In the genomic region with DNA sequence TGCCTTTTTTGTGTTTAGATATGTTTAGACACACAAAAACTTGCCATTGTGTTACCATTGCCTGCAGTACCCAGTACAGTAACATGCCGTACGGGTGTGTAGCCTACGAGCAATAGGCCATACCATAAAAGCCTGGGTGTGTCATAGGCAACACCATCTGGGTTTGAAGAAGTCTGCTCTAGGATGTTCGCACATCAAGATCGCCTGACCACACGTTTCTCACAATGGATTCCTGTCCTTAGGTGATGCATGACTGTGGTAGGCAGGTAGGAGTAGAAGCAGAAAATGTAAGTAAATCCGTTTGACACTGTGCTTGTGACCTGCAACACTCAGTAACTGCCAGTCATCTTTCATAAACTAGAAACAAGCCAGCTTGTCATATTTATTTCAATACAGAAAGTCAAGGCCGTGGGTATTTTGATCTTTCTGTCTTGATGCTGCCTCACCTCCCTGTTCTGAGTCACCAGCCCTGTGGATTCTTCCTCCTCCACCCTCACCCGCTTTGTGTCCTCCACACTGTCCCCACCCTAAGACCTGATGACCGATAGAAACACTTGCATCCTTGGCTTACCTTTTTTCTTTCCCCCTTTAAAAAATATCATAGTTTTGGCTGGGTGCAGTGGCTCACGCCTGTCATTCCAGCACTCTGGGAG, we compare ENCODE assay signal across 8 cellular contexts. TPM values are rescaled to one million over a fixed set of nuclear protein-coding genes. Genes with fewer than 3 reads are reported as not detected.
DNase-seq lines count a peak whose midpoint lies in the region; ATAC-seq lines count a peak whose summit lies in the region.
"Not testable (repeated sequence)": the region's sequence is repeated elsewhere in the genome, so short reads cannot be mapped to it uniquely, and the experiment has no call there.

No MANE protein-coding gene starts in this region.

- H3K4me1 ChIP-seq in effector memory CD4-positive, alpha-beta T cell (ENCODE audit: control insufficient read depth, insufficient read depth, low read length, poor library complexity, severe bottlenecking) = not testable (repeated sequence)

- DNase-seq in activated T-cell treated with anti-CD3 and anti-CD28 coated beads, Interleukin-2, amount 50 U/mL, for 48 hours = peak; percentile 69 to 75
- DNase-seq in effector memory CD4-positive, alpha-beta T cell = peak in 2 of 3 donors; percentile 3 to 19
- peak; percentile 42 for DNase-seq in renal cortical epithelial cell (ENCODE audit: low read depth)
- peak; percentile 50 for DNase-seq in stimulated activated naive CD8-positive, alpha-beta T cell treated with anti-CD3 and anti-CD28 coated beads, Interleukin-15, Interleukin-2, amounts not matched to agents 100 U/mL and 50 U/mL, for 24 hours

- peaks cover 55% of the 10 kb centered on the region for H3K4me1 Mint-ChIP-seq in T-helper 1 cell treated with Interleukin-12 subunit alpha and Interleukin-12 subunit beta and Interleukin-4 antibody, amounts not matched to agents 30 μg/mL and 1 μg/mL, for 36 hours (ENCODE audit: low read depth)

- H3K4me3 ChIP-seq in effector memory CD4-positive, alpha-beta T cell (ENCODE audit: insufficient read depth, low read depth, low read length, poor library complexity, severe bottlenecking) = not testable (repeated sequence)

- not testable (repeated sequence) for H3K36me3 ChIP-seq in effector memory CD4-positive, alpha-beta T cell (ENCODE audit: control insufficient read depth, insufficient read depth, low read length)

- not testable (repeated sequence) for H3K27me3 Mint-ChIP-seq in T-helper 1 cell treated with Interleukin-12 subunit alpha and Interleukin-12 subunit beta and Interleukin-4 antibody, amounts not matched to agents 30 μg/mL and 1 μg/mL, for 36 hours (ENCODE audit: low read depth)

- H3K9me3 Mint-ChIP-seq in T-helper 1 cell treated with Interleukin-12 subunit alpha and Interleukin-12 subunit beta and Interleukin-4 antibody, amounts not matched to agents 30 μg/mL and 1 μg/mL, for 36 hours = not testable (repeated sequence)

- H3K27ac ChIP-seq in effector memory CD4-positive, alpha-beta T cell (ENCODE audit: insufficient read depth, low read length, poor library complexity, severe bottlenecking) = not testable (repeated sequence)

- ATAC-seq in GM18499 (IDR thresholded peaks at IDR 0.05; ENCODE audit: insufficient read depth, unreplicated experiment) = peak; percentile 35
- peak; percentile 45 for ATAC-seq in GM21576 (IDR thresholded peaks at IDR 0.05; ENCODE audit: unreplicated experiment)
- peak; percentile 43 for ATAC-seq in HG03342 (IDR thresholded peaks at IDR 0.05; ENCODE audit: unreplicated experiment)
- ATAC-seq in stimulated activated naive CD8-positive, alpha-beta T cell treated with anti-CD3 and anti-CD28 coated beads, Interleukin-15, Interleukin-2, amounts not matched to agents 100 U/mL and 50 U/mL, for 24 hours = peak; percentile 88

- peak overlapping the region; percentile 40 for H3K4me3 Mint-ChIP-seq in T-helper 1 cell treated with Interleukin-12 subunit alpha and Interleukin-12 subunit beta and Interleukin-4 antibody, amounts not matched to agents 30 μg/mL and 1 μg/mL, for 36 hours

- peak overlapping the region; percentile 96 for H3K27ac Mint-ChIP-seq in T-helper 1 cell treated with Interleukin-12 subunit alpha and Interleukin-12 subunit beta and Interleukin-4 antibody, amounts not matched to agents 30 μg/mL and 1 μg/mL, for 36 hours

- H3K9me3 ChIP-seq in effector memory CD4-positive, alpha-beta T cell (ENCODE audit: control insufficient read depth, low read length) = not testable (repeated sequence)

- not testable (repeated sequence) for H3K36me3 Mint-ChIP-seq in T-helper 1 cell treated with Interleukin-12 subunit alpha and Interleukin-12 subunit beta and Interleukin-4 antibody, amounts not matched to agents 30 μg/mL and 1 μg/mL, for 36 hours (ENCODE audit: low read depth)

- H3K27me3 ChIP-seq in effector memory CD4-positive, alpha-beta T cell (replicated peaks; ENCODE audit: control insufficient read depth, insufficient read depth, low read length, poor library complexity, severe bottlenecking) = not testable (repeated sequence)

RNA-seq across cellular contexts. Expression of gene SLC9A8, which starts 7.3 kb away (rescaled TPM):
- 5.7 and 10.3 TPM in 2 replicates for total RNA-seq in renal cortical epithelial cell

Comparison
In these comparisons a context has a peak if more than half of its experiments do, and no peak if none do; other contexts are left out.
1. ATAC-seq: peak in every context shown above with its lines; median percentile 88 in stimulated activated naive CD8-positive, alpha-beta T cell treated with anti-CD3 and anti-CD28 coated beads, Interleukin-15, Interleukin-2, amounts not matched to agents 100 U/mL and 50 U/mL, for 24 hours; 45 in GM21576; 43 in HG03342; 35 in GM18499.
2. DNase-seq: peak in every context shown above with its lines; median percentile 72 in activated T-cell treated with anti-CD3 and anti-CD28 coated beads, Interleukin-2, amount 50 U/mL, for 48 hours; 50 in stimulated activated naive CD8-positive, alpha-beta T cell treated with anti-CD3 and anti-CD28 coated beads, Interleukin-15, Interleukin-2, amounts not matched to agents 100 U/mL and 50 U/mL, for 24 hours; 42 in renal cortical epithelial cell; 11 in effector memory CD4-positive, alpha-beta T cell.